Comparison of ENCODE assay signal across 10 cellular contexts in the genomic region with DNA sequence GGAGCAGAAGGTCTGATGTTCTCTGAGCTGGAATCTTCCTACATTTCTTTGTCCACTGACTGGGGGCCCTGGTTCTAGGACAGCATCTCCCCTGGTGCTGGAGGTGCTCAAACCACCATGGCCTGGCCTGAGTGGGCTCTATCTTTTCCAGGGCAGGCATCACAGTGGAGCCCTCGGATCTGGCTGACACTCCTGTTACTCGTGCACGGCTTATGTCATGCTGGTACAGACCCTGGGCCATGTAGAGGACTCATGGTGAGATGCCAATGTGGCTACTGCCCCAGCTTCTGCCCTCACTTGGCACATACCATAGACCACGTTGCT.
A peak's percentile ranks its signal among the peaks of the same experiment; 100 is the strongest.
DNase-seq lines count a peak whose midpoint lies in the region; ATAC-seq and TF ChIP-seq lines count a peak whose summit lies in the region.
"Had no signal": no experiment of that assay in that cellular context is flagged by ENCODE, and none has a peak within 500 bp of the region (broad histone marks: within the 10 kb centered on the region; RNA-seq: fewer than 3 reads in every experiment).

No MANE protein-coding gene starts in this region.

- H3K4me1 ChIP-seq in Caco-2 (peaks cover 64% of the 10 kb centered on the region), Panc1 (ENCODE audit: control insufficient read depth, insufficient read depth, low read length) (peaks cover 38% of the 10 kb centered on the region)

- H3K4me1 Mint-ChIP-seq in Caco-2 (ENCODE audit: low read depth, unreplicated experiment), result peaks cover 42% of the 10 kb centered on the region
- peaks cover 33 to 36% of the 10 kb centered on the region in 2 donors for H3K4me1 Mint-ChIP-seq in effector memory CD8-positive, alpha-beta T cell (ENCODE audit: low read depth in 2 of 2)
- H3K4me1 Mint-ChIP-seq in osteocyte (ENCODE audit: unreplicated experiment), result peaks cover 73% of the 10 kb centered on the region

- H3K27ac ChIP-seq in Panc1 (ENCODE audit: low read length), result peak overlapping the region; percentile 86

- intact Hi-C loops in Caco-2 (cut with micrococcal nuclease; ENCODE audit: unreplicated experiment), result loop anchor here (5.0 kb wide), 1 partner anchor 56 kb away; no protein-coding TSS in a partner anchor
- intact Hi-C loops in Panc1 (cut with micrococcal nuclease; ENCODE audit: unreplicated experiment), result no loop called here

- H3K4me3 Mint-ChIP-seq in Caco-2 (ENCODE audit: unreplicated experiment) (no peak overlapping the region), osteocyte (ENCODE audit: unreplicated experiment) (peak overlapping the region; percentile 26)
- peak overlapping the region; percentile 43 to 61 for H3K4me3 Mint-ChIP-seq in effector memory CD8-positive, alpha-beta T cell

- H3K4me3 ChIP-seq in Caco-2 (ENCODE audit: low read depth, low read length) (no peak overlapping the region), Panc1 (ENCODE audit: low read depth in 2 of 2, low read length in 2 of 2) (no peak overlapping the region)
- H3K4me3 ChIP-seq: Peyer's patch had no signal

- H3K9me3 Mint-ChIP-seq in Caco-2 (ENCODE audit: unreplicated experiment) (peaks cover 13% of the 10 kb centered on the region), osteocyte (ENCODE audit: unreplicated experiment) (peaks cover 7% of the 10 kb centered on the region)
- H3K9me3 Mint-ChIP-seq in effector memory CD8-positive, alpha-beta T cell, result peaks cover under 1 to 7% of the 10 kb centered on the region in 2 donors

- H3K27ac Mint-ChIP-seq in Caco-2 (ENCODE audit: unreplicated experiment) (peak overlapping the region; percentile 98), osteocyte (ENCODE audit: unreplicated experiment) (peak overlapping the region; percentile 98)
- H3K27ac Mint-ChIP-seq in effector memory CD8-positive, alpha-beta T cell, result peak overlapping the region in 1 of 2 donors; percentile 84

- CTCF ChIA-PET in Caco-2 (lab: Charles Lee) (no interaction called here), Panc1 (lab: Charles Lee) (no interaction called here)

- H3K27me3 ChIP-seq in Caco-2 (replicated peaks; ENCODE audit: control insufficient read depth, insufficient read depth, low read length), result no peaks in the 10 kb centered on the region
- H3K27me3 ChIP-seq in Panc1 (ENCODE audit: control insufficient read depth, insufficient read depth, low read length), result no peaks in the 10 kb centered on the region
- H3K27me3 ChIP-seq: Peyer's patch had no signal

- H3K9me3 ChIP-seq in Caco-2 (no peaks in the 10 kb centered on the region), Panc1 (ENCODE audit: control insufficient read depth, insufficient read depth, low read depth, low read length) (peaks cover 5% of the 10 kb centered on the region; the same call in 1 of the 2 replicates)
- H3K9me3 ChIP-seq: Peyer's patch had no signal

- no peak for TF ChIP-seq CTCF in Caco-2 (IDR thresholded peaks at IDR 0.05; ENCODE audit: insufficient read depth in 1 of 2, low read depth in 1 of 2, low read length in 1 of 2, severe bottlenecking in 1 of 2, unreplicated experiment in 1 of 2)
- no peak for TF ChIP-seq CTCF in Panc1 (IDR thresholded peaks at IDR 0.05)
- TF ChIP-seq CTCF in osteocyte (IDR thresholded peaks at IDR 0.05), result no peak

- H3K36me3 ChIP-seq in Caco-2 (ENCODE audit: control insufficient read depth, insufficient read depth, low read length), result peaks cover 3% of the 10 kb centered on the region
- H3K36me3 ChIP-seq in Panc1 (ENCODE audit: control insufficient read depth, insufficient read depth, low read length), result no peaks in the 10 kb centered on the region
- H3K36me3 ChIP-seq: Peyer's patch had no signal

- DNase-seq in Caco-2 (no peak), Panc1 (ENCODE audit: low read depth, low spot score) (no peak), osteocyte (ENCODE audit: extremely low spot score, unreplicated experiment) (no peak), amniotic stem cell (lab: John Stamatoyannopoulos, UW) (no peak), activated gamma-delta T cell (lab: John Stamatoyannopoulos, UW) (no peak), NCI-H1092 treated with DMSO at 0.1 percent for 48 hours (lab: John Stamatoyannopoulos, UW) (no peak)
- DNase-seq in effector memory CD8-positive, alpha-beta T cell, result no peak
- DNase-seq: NCI-H1436, occipital lobe, Peyer's patch had no signal

- no peak; the same call in 1 of the 2 replicates for ATAC-seq in Panc1
- no peak for ATAC-seq in effector memory CD8-positive, alpha-beta T cell (replicated peaks)

- H3K27me3 Mint-ChIP-seq in Caco-2 (ENCODE audit: insufficient read depth, unreplicated experiment), result no peaks in the 10 kb centered on the region
- no peaks in the 10 kb centered on the region for H3K27me3 Mint-ChIP-seq in effector memory CD8-positive, alpha-beta T cell
- no peaks in the 10 kb centered on the region for H3K27me3 Mint-ChIP-seq in osteocyte (ENCODE audit: unreplicated experiment)

- in situ Hi-C loops in Panc1 (cut with HindIII; ENCODE audit: low pct_unique_long_range_greater_than_20kb, low sequenced_read_pairs), result no loop called here

- BruUV-seq in Caco-2 (replicated peaks; lab: Mats Ljungman, UMichigan) (no TSS peak), Panc1 (replicated peaks; lab: Mats Ljungman, UMichigan) (no TSS peak)

- H3K36me3 Mint-ChIP-seq in Caco-2 (ENCODE audit: insufficient read depth, unreplicated experiment), result peaks cover 20% of the 10 kb centered on the region
- H3K36me3 Mint-ChIP-seq in effector memory CD8-positive, alpha-beta T cell (ENCODE audit: insufficient read depth), result no peaks in the 10 kb centered on the region
- peaks cover 18% of the 10 kb centered on the region for H3K36me3 Mint-ChIP-seq in osteocyte (ENCODE audit: unreplicated experiment)

- POLR2A ChIA-PET in Caco-2 (lab: Charles Lee), result no interaction called here
- POLR2A ChIA-PET in Panc1 (lab: Charles Lee), result no interaction called here
